In genomic region chr5:102223542-102224444, GRCh38 we compare ENCODE assay signal across 8 cellular contexts.
DNase-seq lines count a peak whose midpoint lies in the region; ATAC-seq and TF ChIP-seq lines count a peak whose summit lies in the region.

No MANE protein-coding gene starts in this region.

- no peak for TF ChIP-seq POLR2A in upper lobe of left lung (IDR thresholded peaks at IDR 0.05)

- ATAC-seq in HG03342 (IDR thresholded peaks at IDR 0.05; ENCODE audit: unreplicated experiment) (peak; percentile 76), upper lobe of left lung (ENCODE audit: low FRiP score in 2 of 2) (no peak)

- H3K4me3 ChIP-seq in A673 (ENCODE audit: low read depth, low read length, poor library complexity, severe bottlenecking) (no peak overlapping the region), GM12875 (ENCODE audit: low read depth, low read length) (no peak overlapping the region), fibroblast of villous mesenchyme (ENCODE audit: low read depth, low read length) (no peak overlapping the region), upper lobe of left lung (no peak overlapping the region)

- peak; percentile 76 for TF ChIP-seq CTCF in A673 (conservative IDR thresholded peaks at IDR 0.05; ENCODE audit: low read depth, low read length)
- TF ChIP-seq CTCF in GM12875 (IDR thresholded peaks at IDR 0.05; ENCODE audit: borderline replicate concordance, insufficient read depth, low read depth, low read length) = peak; percentile 19; the same call in 1 of the 2 replicates
- TF ChIP-seq CTCF in fibroblast of villous mesenchyme (IDR thresholded peaks at IDR 0.05; ENCODE audit: insufficient read depth, low read depth, low read length) = peak; percentile 43
- TF ChIP-seq CTCF in upper lobe of left lung (IDR thresholded peaks at IDR 0.05) = peak in 5 of 6 experiments; percentile 29 to 56 (median 49)

- no peak for TF ChIP-seq EP300 in upper lobe of left lung (IDR thresholded peaks at IDR 0.05)

- H3K4me1 ChIP-seq in A673 (ENCODE audit: insufficient read depth, low read length, poor library complexity, severe bottlenecking) = no peaks in the 10 kb centered on the region
- H3K4me1 ChIP-seq in upper lobe of left lung = no peaks in the 10 kb centered on the region

- H3K27me3 ChIP-seq in A673 (replicated peaks; ENCODE audit: insufficient read depth, low read depth, low read length, poor library complexity) = peaks cover 34% of the 10 kb centered on the region
- no peaks in the 10 kb centered on the region for H3K27me3 ChIP-seq in upper lobe of left lung

- H3K36me3 ChIP-seq in A673 (ENCODE audit: insufficient read depth, low read length, poor library complexity, severe bottlenecking) (no peaks in the 10 kb centered on the region), upper lobe of left lung (no peaks in the 10 kb centered on the region)

- WGBS in upper lobe of left lung, 2 donors = 84 to 85% methylated on average over 5 of the region's 5 CpGs

- POLR2A ChIA-PET in A673 (lab: Charles Lee; ENCODE audit: low non-redundant PET) = no interaction called here

- CTCF ChIA-PET in A673 (lab: Charles Lee) = no interaction called here

- no peaks in the 10 kb centered on the region for H3K9me3 ChIP-seq in A673 (ENCODE audit: low read depth, low read length, poor library complexity, severe bottlenecking)
- peaks cover 0 to 9% (median 2%) of the 10 kb centered on the region in 4 donors for H3K9me3 ChIP-seq in upper lobe of left lung

- intact Hi-C loops in A673 (cut with micrococcal nuclease; ENCODE audit: unreplicated experiment) = loop anchor here (2.0 kb wide), 1 partner anchor 281 kb away; no protein-coding TSS in a partner anchor

- DNase-seq in A673 (ENCODE audit: low spot score) (peak; percentile 63), OCI-M2 (lab: John Stamatoyannopoulos, UW; ENCODE audit: unreplicated experiment) (peak; percentile 13), fibroblast of villous mesenchyme (ENCODE audit: low read depth) (peak; percentile 23), upper lobe of left lung (no peak), cortex of kidney (lab: John Stamatoyannopoulos, UW) (no peak)
- DNase-seq in activated CD8-positive, alpha-beta memory T cell treated with anti-CD3 and anti-CD28 coated beads, Interleukin-2, amount 50 U/mL, for 4 hours = no peak

- no peak overlapping the region for H3K27ac ChIP-seq in A673 (ENCODE audit: low read depth, low read length, poor library complexity, severe bottlenecking)
- H3K27ac ChIP-seq in upper lobe of left lung = no peak overlapping the region

- BruUV-seq in A673 (replicated peaks; lab: Mats Ljungman, UMichigan) = no TSS peak

Comparison
In these comparisons a context has a peak if more than half of its experiments do, and no peak if none do; other contexts are left out.
1. DNase-seq: peak in A673 (single experiment), OCI-M2 (single experiment) and fibroblast of villous mesenchyme (single experiment); none in upper lobe of left lung (0 of 2), activated CD8-positive, alpha-beta memory T cell treated with anti-CD3 and anti-CD28 coated beads, Interleukin-2, amount 50 U/mL, for 4 hours (single experiment) and cortex of kidney (single experiment).
2. CTCF ChIP-seq: peak in every context shown above with its lines; median percentile 76 in A673; 49 in upper lobe of left lung; 43 in fibroblast of villous mesenchyme; 19 in GM12875.